9 cellular contexts compared by ENCODE assay signal in the genomic region with DNA sequence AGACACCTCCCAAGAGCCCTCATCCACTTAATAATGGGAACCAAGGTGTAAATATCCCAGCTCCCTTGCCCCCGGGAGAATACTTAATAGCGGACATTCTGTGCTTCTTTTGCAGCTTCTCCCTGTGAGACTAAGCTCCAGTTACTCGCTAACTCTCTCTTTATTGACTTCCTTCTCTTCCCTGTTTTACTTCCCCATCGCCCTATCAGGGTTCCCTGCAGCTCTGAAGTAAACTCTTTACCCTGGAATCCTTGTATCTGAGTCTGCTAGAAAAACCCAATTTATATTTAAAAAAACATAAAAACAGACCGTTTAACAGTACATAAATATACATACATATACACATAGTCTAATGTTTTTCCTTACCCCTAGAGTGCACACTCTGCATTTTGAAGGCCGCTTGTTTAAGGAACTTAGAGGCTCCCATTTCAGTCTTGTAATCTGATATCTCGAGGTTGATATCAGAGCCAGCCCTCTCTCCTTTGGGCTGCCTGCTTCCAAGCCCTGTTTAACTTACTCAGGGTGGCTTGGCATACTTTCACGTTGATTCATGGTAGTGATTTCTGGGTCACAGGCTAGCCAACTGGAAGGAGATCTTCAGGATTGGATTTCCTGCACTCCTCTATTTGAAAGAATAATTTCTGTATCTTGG.
DNase-seq lines count a peak whose midpoint lies in the region; ATAC-seq and TF ChIP-seq lines count a peak whose summit lies in the region.
"Had no signal": no experiment of that assay in that cellular context is flagged by ENCODE, and none has a peak within 500 bp of the region (broad histone marks: within the 10 kb centered on the region; RNA-seq: fewer than 3 reads in every experiment).

No MANE protein-coding gene starts in this region.

- no peak overlapping the region for H3K4me3 Mint-ChIP-seq in activated CD4-positive, alpha-beta memory T cell treated with anti-CD3 and anti-CD28 coated beads for 36 hours

- WGBS in sigmoid colon, 2 donors: 39 to 42% methylated on average over 8 of the region's 8 CpGs

- TF ChIP-seq EP300 in sigmoid colon (IDR thresholded peaks at IDR 0.05): no peak

- H3K9me3 Mint-ChIP-seq in activated CD4-positive, alpha-beta memory T cell treated with anti-CD3 and anti-CD28 coated beads for 36 hours: no peaks in the 10 kb centered on the region

- intact Hi-C loops in PC-9 (cut with micrococcal nuclease; ENCODE audit: unreplicated experiment): loop anchor here (1.0 to 10.0 kb wide), 2 partner anchors 33 to 185 kb away; partner anchors contain the start of gene NHS
- intact Hi-C loops in sigmoid colon (cut with DNase I): no loop called here
- intact Hi-C loops in activated CD4-positive, alpha-beta memory T cell treated with anti-CD3 and anti-CD28 coated beads for 36 hours (cut with micrococcal nuclease): no loop called here

- peak; percentile 41 for DNase-seq in H7
- peak; percentile 63 to 92 for DNase-seq in PC-9
- peak; percentile 91 for DNase-seq in fibroblast of the aortic adventitia (ENCODE audit: low read depth)
- DNase-seq in sigmoid colon: no peak
- no peak for DNase-seq in activated CD4-positive, alpha-beta memory T cell treated with anti-CD3 and anti-CD28 coated beads for 36 hours
- DNase-seq in NCI-H2227 (lab: John Stamatoyannopoulos, UW; ENCODE audit: unreplicated experiment): no peak
- DNase-seq in medulla oblongata (ENCODE audit: extremely low spot score): no peak
- DNase-seq: left colon had no signal

- no peaks in the 10 kb centered on the region for H3K9me2 ChIP-seq in PC-9 (ENCODE audit: insufficient read depth)

- no peak for ATAC-seq in GM19463 (IDR thresholded peaks at IDR 0.05; ENCODE audit: unreplicated experiment)
- ATAC-seq: left colon had no signal

- peaks cover 17% of the 10 kb centered on the region for H3K4me1 Mint-ChIP-seq in activated CD4-positive, alpha-beta memory T cell treated with anti-CD3 and anti-CD28 coated beads for 36 hours (ENCODE audit: low read depth)

- H3K36me3 ChIP-seq in H7 (replicated peaks; ENCODE audit: control insufficient read depth, insufficient read depth, low read length): no peaks in the 10 kb centered on the region
- H3K36me3 ChIP-seq in PC-9 (ENCODE audit: low read depth): no peaks in the 10 kb centered on the region
- no peaks in the 10 kb centered on the region for H3K36me3 ChIP-seq in sigmoid colon

- peaks cover 50% of the 10 kb centered on the region for H3K4me1 ChIP-seq in PC-9 (replicated peaks; ENCODE audit: insufficient read depth)
- peaks cover 0 to 39% (median 23%) of the 10 kb centered on the region in 4 donors for H3K4me1 ChIP-seq in sigmoid colon

- BruUV-seq in PC-9 (replicated peaks; lab: Mats Ljungman, UMichigan): no TSS peak

- H3K27me3 ChIP-seq in H7 (ENCODE audit: control insufficient read depth, insufficient read depth, low read length) (no peaks in the 10 kb centered on the region), PC-9 (ENCODE audit: insufficient read depth, low read depth) (no peaks in the 10 kb centered on the region), sigmoid colon (no peaks in the 10 kb centered on the region)

- peak overlapping the region; percentile 72 for H3K4me2 ChIP-seq in PC-9

- H3F3A ChIP-seq in PC-9 (ENCODE audit: insufficient read depth, low read depth): peaks cover 26% of the 10 kb centered on the region

- no peak overlapping the region for H2AFZ ChIP-seq in PC-9

- peak overlapping the region; percentile 90 for H3K27ac ChIP-seq in PC-9
- peak overlapping the region in 3 of 4 donors; percentile 51 to 69 (median 65) for H3K27ac ChIP-seq in sigmoid colon

- H3K36me3 Mint-ChIP-seq in activated CD4-positive, alpha-beta memory T cell treated with anti-CD3 and anti-CD28 coated beads for 36 hours: no peaks in the 10 kb centered on the region

- H3K4me3 ChIP-seq in H7 (ENCODE audit: insufficient read depth, low read depth, low read length) (no peak overlapping the region), PC-9 (peak overlapping the region; percentile 29; the same call in 1 of the 2 replicates), fibroblast of the aortic adventitia (ENCODE audit: low read depth, low read length) (no peak overlapping the region), sigmoid colon (no peak overlapping the region)

- POLR2A ChIA-PET in PC-9 (lab: Charles Lee; ENCODE audit: unreplicated experiment): no interaction called here
- POLR2A ChIA-PET in activated CD4-positive, alpha-beta memory T cell treated with anti-CD3 and anti-CD28 coated beads for 36 hours (lab: Charles Lee): no interaction called here

- H4K20me1 ChIP-seq in PC-9 (ENCODE audit: insufficient read depth): no peaks in the 10 kb centered on the region

- TF ChIP-seq CTCF in PC-9 (conservative IDR thresholded peaks at IDR 0.05) (no peak; the same call in 1 of the 2 replicates), fibroblast of the aortic adventitia (IDR thresholded peaks at IDR 0.05; ENCODE audit: insufficient read depth, low read length) (no peak), sigmoid colon (IDR thresholded peaks at IDR 0.05) (no peak)

- TF ChIP-seq POLR2A in sigmoid colon (IDR thresholded peaks at IDR 0.05): no peak

- no peak overlapping the region for H3K27ac Mint-ChIP-seq in activated CD4-positive, alpha-beta memory T cell treated with anti-CD3 and anti-CD28 coated beads for 36 hours

- H3K9me3 ChIP-seq in PC-9 (ENCODE audit: insufficient read depth, low read depth) (no peaks in the 10 kb centered on the region), sigmoid colon (no peaks in the 10 kb centered on the region)

- CTCF ChIA-PET in PC-9 (lab: Charles Lee): interaction anchor here (0.6 kb wide), 1 partner anchor 11 kb away, joined by 6 read pairs; no protein-coding TSS in a partner anchor
- CTCF ChIA-PET in activated CD4-positive, alpha-beta memory T cell treated with anti-CD3 and anti-CD28 coated beads for 36 hours (lab: Charles Lee): no interaction called here

- no peaks in the 10 kb centered on the region for H3K27me3 Mint-ChIP-seq in activated CD4-positive, alpha-beta memory T cell treated with anti-CD3 and anti-CD28 coated beads for 36 hours

- peaks cover 24% of the 10 kb centered on the region for H3K79me2 ChIP-seq in PC-9 (ENCODE audit: low read depth)

Comparison
In these comparisons a context has a peak if more than half of its experiments do, and no peak if none do; other contexts are left out.
1. DNase-seq: peak in H7 (single experiment), PC-9 (2 of 2) and fibroblast of the aortic adventitia (single experiment); none in sigmoid colon (single experiment), activated CD4-positive, alpha-beta memory T cell treated with anti-CD3 and anti-CD28 coated beads for 36 hours (single experiment), NCI-H2227 (single experiment) and medulla oblongata (single experiment).